19 cellular contexts compared by ENCODE assay signal in the genomic region with DNA sequence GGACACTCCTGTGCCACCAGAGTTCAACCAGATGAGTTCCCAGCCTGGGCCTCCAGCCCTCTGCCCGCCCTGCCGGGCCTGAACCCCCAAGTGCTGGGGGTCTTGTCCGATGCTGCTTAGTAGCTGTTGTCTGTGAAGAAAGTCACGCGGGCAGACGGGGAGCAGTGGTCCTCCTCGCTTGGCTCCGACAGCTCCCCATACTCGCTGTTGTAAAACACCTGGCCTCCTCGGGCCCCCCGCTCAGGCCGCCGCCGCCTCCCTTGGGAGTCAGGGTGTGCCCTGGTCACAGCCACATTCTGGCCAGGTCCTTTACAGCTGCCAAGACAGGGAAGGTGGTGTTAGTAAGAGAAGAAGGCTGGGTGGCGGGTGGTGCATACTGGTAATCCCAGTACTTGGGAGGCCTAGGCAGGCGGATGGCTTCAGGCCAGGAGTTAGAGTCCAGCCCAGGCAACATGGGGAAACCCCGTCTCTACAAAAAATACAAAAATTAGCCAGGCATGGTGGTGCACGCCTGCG. TPM values are rescaled to one million over a fixed set of nuclear protein-coding genes. Genes with fewer than 3 reads are reported as not detected.
DNase-seq lines count a peak whose midpoint lies in the region; ATAC-seq and TF ChIP-seq lines count a peak whose summit lies in the region.
"Had no signal": no experiment of that assay in that cellular context is flagged by ENCODE, and none has a peak within 500 bp of the region (broad histone marks: within the 10 kb centered on the region; RNA-seq: fewer than 3 reads in every experiment).

No MANE protein-coding gene starts in this region.

- no peak overlapping the region for H3K4me3 ChIP-seq in osteoblast (ENCODE audit: insufficient read depth, low read length)
- no peak overlapping the region for H3K4me3 ChIP-seq in MM.1S (ENCODE audit: low read length)
- H3K4me3 ChIP-seq: K562 had no signal

- H3K9ac ChIP-seq in MM.1S (ENCODE audit: low read length): no peak overlapping the region

- no peaks in the 10 kb centered on the region for H3K36me3 ChIP-seq in osteoblast (ENCODE audit: insufficient read depth, low read length)
- no peaks in the 10 kb centered on the region for H3K36me3 ChIP-seq in MM.1S (replicated peaks; ENCODE audit: insufficient read depth, low read length)

- ATAC-seq in natural killer cell treated with Interleukin-12 subunit alpha and Interleukin-12 subunit beta and Interleukin-15 and Interleukin-18, amount 100 ng/mL, for 72 hours: peak in 1 of 2 donors; percentile 9
- ATAC-seq in natural killer cell (no peak), GM21576 (IDR thresholded peaks at IDR 0.05; ENCODE audit: unreplicated experiment) (no peak), GM18520 (IDR thresholded peaks at IDR 0.05; ENCODE audit: unreplicated experiment) (no peak)
- ATAC-seq: K562 had no signal

- H3K27me3 ChIP-seq in osteoblast (ENCODE audit: insufficient read depth, low read length) (no peaks in the 10 kb centered on the region), MM.1S (replicated peaks; ENCODE audit: insufficient read depth, low read length) (peaks cover 57% of the 10 kb centered on the region)

- peaks cover 0 to 10% of the 10 kb centered on the region in 2 donors for H3K4me1 Mint-ChIP-seq in natural killer cell treated with Interleukin-12 subunit alpha and Interleukin-12 subunit beta and Interleukin-15 and Interleukin-18, amount 100 ng/mL, for 72 hours (ENCODE audit: low read depth in 2 of 2)
- peaks cover 6 to 7% of the 10 kb centered on the region in 2 donors for H3K4me1 Mint-ChIP-seq in natural killer cell
- H3K4me1 Mint-ChIP-seq: CD14-positive monocyte had no signal

- no peak for TF ChIP-seq CTCF in natural killer cell (IDR thresholded peaks at IDR 0.05)
- TF ChIP-seq CTCF in osteoblast (IDR thresholded peaks at IDR 0.05; ENCODE audit: extremely low read depth, low read depth, low read length): no peak
- TF ChIP-seq CTCF in MM.1S (IDR thresholded peaks at IDR 0.05; ENCODE audit: low read length): no peak

- no peak overlapping the region for H3K27ac ChIP-seq in osteoblast (ENCODE audit: low read depth, low read length)
- H3K27ac ChIP-seq in MM.1S (ENCODE audit: low read length): no peak overlapping the region

- H3K4me1 ChIP-seq in osteoblast (ENCODE audit: insufficient read depth, low read length): no peaks in the 10 kb centered on the region
- H3K4me1 ChIP-seq in MM.1S (ENCODE audit: low read length): no peaks in the 10 kb centered on the region

- no peak overlapping the region for H3K4me3 Mint-ChIP-seq in natural killer cell treated with Interleukin-12 subunit alpha and Interleukin-12 subunit beta and Interleukin-15 and Interleukin-18, amount 100 ng/mL, for 72 hours
- H3K4me3 Mint-ChIP-seq in natural killer cell: no peak overlapping the region
- H3K4me3 Mint-ChIP-seq: CD14-positive monocyte had no signal

- intact Hi-C loops in natural killer cell (cut with micrococcal nuclease): no loop called here

- DNase-seq in natural killer cell treated with Interleukin-12 subunit alpha and Interleukin-12 subunit beta and Interleukin-15 and Interleukin-18, amount 100 ng/mL, for 72 hours (ENCODE audit: low spot score): peak; percentile 44
- DNase-seq in natural killer cell: no peak
- DNase-seq in epidermal melanocyte (ENCODE audit: insufficient read length, low spot score): peak; percentile 9
- peak; percentile 77 for DNase-seq in osteoblast (ENCODE audit: insufficient read length, low spot score, missing footprints)
- DNase-seq in MM.1S: no peak
- DNase-seq: AML-193; DMS79; NCI-H1105 treated with DMSO at 0.1 percent for 48 hours; NCI-H1694; NCI-H2081 treated with DMSO at 0.1 percent for 48 hours; NCI-H446 treated with DMSO at 0.1 percent for 48 hours; NCI-H69; NK-92 treated with Interleukin-12 subunit alpha and Interleukin-12 subunit beta, amount 100 ng/mL, for 24 hours; SIG-M5 had no signal

- H2AFZ ChIP-seq in osteoblast (ENCODE audit: low read length) (no peak overlapping the region), MM.1S (ENCODE audit: low read length) (no peak overlapping the region)

- H3K79me2 ChIP-seq in osteoblast (ENCODE audit: insufficient read depth, low read length) (no peaks in the 10 kb centered on the region), MM.1S (ENCODE audit: low read length) (no peaks in the 10 kb centered on the region)

- no peaks in the 10 kb centered on the region for H3K36me3 Mint-ChIP-seq in natural killer cell treated with Interleukin-12 subunit alpha and Interleukin-12 subunit beta and Interleukin-15 and Interleukin-18, amount 100 ng/mL, for 72 hours
- H3K36me3 Mint-ChIP-seq in natural killer cell: no peaks in the 10 kb centered on the region
- H3K36me3 Mint-ChIP-seq: CD14-positive monocyte had no signal

- H3K9me2 ChIP-seq in MM.1S (replicated peaks; ENCODE audit: insufficient read depth, low read length): no peaks in the 10 kb centered on the region

- H3K27ac Mint-ChIP-seq in natural killer cell treated with Interleukin-12 subunit alpha and Interleukin-12 subunit beta and Interleukin-15 and Interleukin-18, amount 100 ng/mL, for 72 hours: no peak overlapping the region
- H3K27ac Mint-ChIP-seq in natural killer cell: no peak overlapping the region
- H3K27ac Mint-ChIP-seq: CD14-positive monocyte had no signal

- no peaks in the 10 kb centered on the region for H4K20me1 ChIP-seq in osteoblast (ENCODE audit: insufficient read depth, low read length)
- H4K20me1 ChIP-seq in MM.1S (ENCODE audit: insufficient read depth, low read length): no peaks in the 10 kb centered on the region

- H3K9me3 ChIP-seq in osteoblast (ENCODE audit: low read depth, low read length): no peaks in the 10 kb centered on the region
- H3K9me3 ChIP-seq in MM.1S (replicated peaks; ENCODE audit: insufficient read depth, low read length): no peaks in the 10 kb centered on the region

- no peaks in the 10 kb centered on the region for H3K9me3 Mint-ChIP-seq in natural killer cell treated with Interleukin-12 subunit alpha and Interleukin-12 subunit beta and Interleukin-15 and Interleukin-18, amount 100 ng/mL, for 72 hours
- H3K9me3 Mint-ChIP-seq in natural killer cell: no peaks in the 10 kb centered on the region

- H3K4me2 ChIP-seq in osteoblast (ENCODE audit: insufficient read depth, low read length) (no peak overlapping the region), MM.1S (ENCODE audit: low read depth, low read length) (no peak overlapping the region)

- peaks cover 0 to 13% of the 10 kb centered on the region in 2 donors for H3K27me3 Mint-ChIP-seq in natural killer cell treated with Interleukin-12 subunit alpha and Interleukin-12 subunit beta and Interleukin-15 and Interleukin-18, amount 100 ng/mL, for 72 hours
- H3K27me3 Mint-ChIP-seq in natural killer cell (ENCODE audit: low read depth in 2 of 2): peaks cover 0 to 5% of the 10 kb centered on the region in 2 donors

- H3F3A ChIP-seq in MM.1S (ENCODE audit: insufficient read depth, low read length): no peaks in the 10 kb centered on the region

RNA-seq across cellular contexts. Expression of a gene that starts 11.8 kb away (rescaled TPM):
- total RNA-seq in natural killer cell treated with Interleukin-12 subunit alpha and Interleukin-12 subunit beta and Interleukin-15 and Interleukin-18, amount 100 ng/mL, for 72 hours: not detected
- total RNA-seq in natural killer cell (not detected), osteoblast (not detected in 2 replicates)
- total RNA-seq: H4 had no signal

RNA-seq across cellular contexts. Expression of a gene that starts 46.3 kb away (rescaled TPM):
- under 1 TPM; 0.26 to 0.47 TPM for total RNA-seq in natural killer cell treated with Interleukin-12 subunit alpha and Interleukin-12 subunit beta and Interleukin-15 and Interleukin-18, amount 100 ng/mL, for 72 hours
- total RNA-seq in natural killer cell (under 1 TPM; 0.68 to 0.92 (median 0.78) TPM), osteoblast (not detected in 2 replicates)
- total RNA-seq: H4 had no signal

Comparison
In these comparisons a context has a peak if more than half of its experiments do, and no peak if none do; other contexts are left out.
1. DNase-seq: peak in natural killer cell treated with Interleukin-12 subunit alpha and Interleukin-12 subunit beta and Interleukin-15 and Interleukin-18, amount 100 ng/mL, for 72 hours (single experiment), epidermal melanocyte (single experiment) and osteoblast (single experiment); none in natural killer cell (single experiment) and MM.1S (single experiment).